9 cellular contexts compared by ENCODE assay signal in genomic region chr19:45402469-45403070, GRCh38. TPM values are rescaled to one million over a fixed set of nuclear protein-coding genes. Genes with fewer than 3 reads are reported as not detected.
A peak's percentile ranks its signal among the peaks of the same experiment; 100 is the strongest.
DNase-seq lines count a peak whose midpoint lies in the region; ATAC-seq and TF ChIP-seq lines count a peak whose summit lies in the region.
"Had no signal": no experiment of that assay in that cellular context is flagged by ENCODE, and none has a peak within 500 bp of the region (broad histone marks: within the 10 kb centered on the region; RNA-seq: fewer than 3 reads in every experiment).

No MANE protein-coding gene starts in this region.

- no peaks in the 10 kb centered on the region for H3K36me3 ChIP-seq in tibial artery

- H3K27me3 ChIP-seq in tibial artery, result no peaks in the 10 kb centered on the region

- peak overlapping the region; percentile 6 to 27 for H3K4me3 ChIP-seq in tibial artery

- no peaks in the 10 kb centered on the region for H3K9me3 ChIP-seq in tibial artery

- peak overlapping the region in 1 of 2 donors; percentile 1 for H3K27ac ChIP-seq in tibial artery
- H3K27ac ChIP-seq: C4-2B had no signal

- intact Hi-C loops in tibial artery (cut with DNase I; ENCODE audit: low total_unique reads), result no loop called here

- no peak for ATAC-seq in left lobe of liver

- no peak for TF ChIP-seq CTCF in tibial artery (IDR thresholded peaks at IDR 0.05)

- H3K4me1 ChIP-seq in tibial artery, result peaks cover 0 to 57% (median 42%) of the 10 kb centered on the region in 4 donors

- peak; percentile 50 for DNase-seq in activated CD4-positive, alpha-beta T cell treated with anti-CD3 and anti-CD28 coated beads for 48 hours
- DNase-seq in activated CD4-positive, alpha-beta T cell treated with anti-CD3 and anti-CD28 coated beads, Interleukin-2, amount 50 U/mL, for 4 hours, result no peak
- peak; percentile 18 for DNase-seq in activated gamma-delta T cell treated with anti-CD3 and anti-CD28 coated beads, Interleukin-2, amount 50 U/mL, for 16 hours (ENCODE audit: low read depth)
- DNase-seq in iPS-NIHi11 (ENCODE audit: low spot score) (peak; percentile 77), tibial artery (no peak), NCI-H187 treated with DMSO at 0.1 percent for 48 hours (lab: John Stamatoyannopoulos, UW) (no peak), left lobe of liver (ENCODE audit: low spot score) (no peak), pons (ENCODE audit: low spot score) (no peak)

RNA-seq across cellular contexts. Expression of gene PPP1R13L, which starts 2.3 kb away (rescaled TPM):
- 8.0 TPM for total RNA-seq in left lobe of liver

RNA-seq across cellular contexts. Expression of gene POLR1G, which starts 3.9 kb away (rescaled TPM):
- total RNA-seq in left lobe of liver, result 2.2 TPM

RNA-seq across cellular contexts. Expression of gene ERCC1, which starts 21.1 kb away (rescaled TPM):
- total RNA-seq in left lobe of liver, result 25.8 TPM

RNA-seq across cellular contexts. Expression of gene ERCC2, which starts 32.2 kb away (rescaled TPM):
- 15.3 TPM for total RNA-seq in left lobe of liver

Comparison
In these comparisons a context has a peak if more than half of its experiments do, and no peak if none do; other contexts are left out.
1. DNase-seq: peak in activated CD4-positive, alpha-beta T cell treated with anti-CD3 and anti-CD28 coated beads for 48 hours (single experiment), activated gamma-delta T cell treated with anti-CD3 and anti-CD28 coated beads, Interleukin-2, amount 50 U/mL, for 16 hours (single experiment) and iPS-NIHi11 (single experiment); none in activated CD4-positive, alpha-beta T cell treated with anti-CD3 and anti-CD28 coated beads, Interleukin-2, amount 50 U/mL, for 4 hours (0 of 2), tibial artery (0 of 2), NCI-H187 treated with DMSO at 0.1 percent for 48 hours (single experiment), left lobe of liver (single experiment) and pons (single experiment).